In genomic region chr9:75197521-75197920, GRCh38 we compare ENCODE assay signal across 18 cellular contexts.
DNase-seq lines count a peak whose midpoint lies in the region; ATAC-seq and TF ChIP-seq lines count a peak whose summit lies in the region.
"Had no signal": no experiment of that assay in that cellular context is flagged by ENCODE, and none has a peak within 500 bp of the region (broad histone marks: within the 10 kb centered on the region; RNA-seq: fewer than 3 reads in every experiment).

No MANE protein-coding gene starts in this region.

- H3K9ac ChIP-seq in BLaER1 treated with 17β-estradiol and CSF1 and Interleukin-3, amounts not matched to agents 10 nM and 100 nM, result no peak overlapping the region
- H3K9ac ChIP-seq in H9 (ENCODE audit: extremely low read depth, insufficient read length, low read length), result no peak overlapping the region

- H3T11ph ChIP-seq in H9 (ENCODE audit: low read length), result no peak overlapping the region

- in situ Hi-C loops in astrocyte of the cerebellum (cut with HindIII; ENCODE audit: low sequenced_read_pairs), result no loop called here

- H4K20me1 ChIP-seq in BLaER1 treated with 17β-estradiol and CSF1 and Interleukin-3, amounts not matched to agents 10 nM and 100 nM, result no peaks in the 10 kb centered on the region
- no peaks in the 10 kb centered on the region for H4K20me1 ChIP-seq in H9 (ENCODE audit: control insufficient read depth, insufficient read depth, insufficient read length)

- H3K4me1 Mint-ChIP-seq in H9, result peaks cover 10% of the 10 kb centered on the region in 2 experiments
- H3K4me1 Mint-ChIP-seq in stimulated activated naive B cell treated with anti-CD40 and anti-IgM and Interleukin-4, amounts not matched to agents 10 μg/mL and 1 μg/mL and 100 μg/mL, for 72 hours, result peaks cover 0 to 4% of the 10 kb centered on the region in 2 donors

- peaks cover 0 to 15% (median 8%) of the 10 kb centered on the region in 10 experiments; a peak in 14 of 20 replicates for H3K4me1 ChIP-seq in BLaER1 treated with 17β-estradiol and CSF1 and Interleukin-3, amounts not matched to agents 10 nM and 100 nM
- H3K4me1 ChIP-seq in H9 (ENCODE audit: insufficient read depth, low read length), result no peaks in the 10 kb centered on the region
- H3K4me1 ChIP-seq: left ventricle myocardium inferior had no signal

- H2BK120ac ChIP-seq in H9 (ENCODE audit: low read depth, low read length, poor library complexity, severe bottlenecking), result no peak overlapping the region

- no peak overlapping the region for H2AFZ ChIP-seq in H9 (ENCODE audit: low read length)

- no peaks in the 10 kb centered on the region for H3K23me2 ChIP-seq in H9 (ENCODE audit: insufficient read length, low read depth, low read length, poor library complexity, severe bottlenecking)

- peaks cover 0 to 8% (median 0%) of the 10 kb centered on the region in 11 experiments; a peak in 3 of 22 replicates for H3K9me3 ChIP-seq in BLaER1 treated with 17β-estradiol and CSF1 and Interleukin-3, amounts not matched to agents 10 nM and 100 nM (replicated peaks in 1 of 11)
- H3K9me3 ChIP-seq in H9 (ENCODE audit: control insufficient read depth, low read depth, low read length), result no peaks in the 10 kb centered on the region
- H3K9me3 ChIP-seq: heart right ventricle, left ventricle myocardium inferior had no signal

- H3K27me3 ChIP-seq in BLaER1 treated with 17β-estradiol and CSF1 and Interleukin-3, amounts not matched to agents 10 nM and 100 nM, result no peaks in the 10 kb centered on the region
- H3K27me3 ChIP-seq in H9 (ENCODE audit: insufficient read depth, low read length), result no peaks in the 10 kb centered on the region
- H3K27me3 ChIP-seq in kidney epithelial cell (ENCODE audit: control insufficient read depth, insufficient read depth, low read length), result peaks cover 2% of the 10 kb centered on the region
- H3K27me3 ChIP-seq: heart right ventricle had no signal

- H4K91ac ChIP-seq in H9 (ENCODE audit: insufficient read length, low read depth, low read length), result no peak overlapping the region

- no peak overlapping the region for H4K8ac ChIP-seq in H9 (replicated peaks; ENCODE audit: insufficient read length, low read depth, low read length)

- H2BK20ac ChIP-seq in H9 (ENCODE audit: low read depth, low read length, poor library complexity, severe bottlenecking), result no peak overlapping the region

- H2BK12ac ChIP-seq in H9 (ENCODE audit: insufficient read length, low read depth, low read length), result no peak overlapping the region

- H2AK5ac ChIP-seq in H9 (ENCODE audit: insufficient read length, low read length), result no peak overlapping the region

- no peak overlapping the region for H3K14ac ChIP-seq in H9 (ENCODE audit: insufficient read depth, low read length)

- H2BK15ac ChIP-seq in H9 (ENCODE audit: low read depth, low read length), result no peak overlapping the region

- no peak overlapping the region for H3K18ac ChIP-seq in H9 (ENCODE audit: insufficient read length, low read depth, low read length)

- no peak for ATAC-seq in stimulated activated naive B cell treated with anti-CD40 and anti-IgM and Interleukin-4, amounts not matched to agents 10 μg/mL and 1 μg/mL and 100 μg/mL, for 72 hours (replicated peaks)
- ATAC-seq in GM21367 (IDR thresholded peaks at IDR 0.05; ENCODE audit: unreplicated experiment), result no peak
- ATAC-seq: activated naive CD4-positive, alpha-beta T cell treated with anti-CD3 and anti-CD28 coated beads, Interleukin-2, amount 50 U/mL, for 72 hours; natural killer cell had no signal

- no peak for DNase-seq in H9
- DNase-seq in astrocyte of the cerebellum (ENCODE audit: low read depth), result peak; percentile 11
- peak; percentile 60 for DNase-seq in kidney epithelial cell (ENCODE audit: low read depth)
- DNase-seq in NCI-H128 (lab: John Stamatoyannopoulos, UW; ENCODE audit: unreplicated experiment), result no peak
- no peak for DNase-seq in stimulated activated naive B cell treated with anti-CD40 and anti-IgM and Interleukin-4, amounts not matched to agents 10 μg/mL and 1 μg/mL and 100 μg/mL, for 72 hours
- DNase-seq in NCI-H774 (lab: John Stamatoyannopoulos, UW), result no peak
- DNase-seq: CD4-positive, alpha-beta memory T cell; cerebellar nuclear complex; heart right ventricle; left ventricle myocardium inferior; natural killer cell; NCI-H446 treated with DMSO at 0.1 percent for 48 hours; retina; stimulated activated CD4-positive, alpha-beta T cell treated with anti-CD3 and anti-CD28 coated beads, Interleukin-4, amount 100 ng/mL, for 1 hour; T-helper 1 cell had no signal

- H3K79me1 ChIP-seq in H9 (ENCODE audit: insufficient read depth, low read depth, low read length, poor library complexity, severe bottlenecking), result no peaks in the 10 kb centered on the region

- H3K4me2 ChIP-seq in BLaER1 treated with 17β-estradiol and CSF1 and Interleukin-3, amounts not matched to agents 10 nM and 100 nM, result peak overlapping the region in 8 of 11 experiments; percentile 2 to 32 (median 24); a peak in 9 of 22 replicates
- no peak overlapping the region for H3K4me2 ChIP-seq in H9 (ENCODE audit: insufficient read depth, insufficient read length, low read length)

- WGBS in H9 (ENCODE audit: extremely low coverage, insufficient read length, low lambda C conversion rate), result no CpG with 5 or more reads among the region's 4 CpGs

- no peak overlapping the region for H3K4ac ChIP-seq in H9 (ENCODE audit: low read depth, low read length)

- 0 out of 7 replicates have a peak overlapping the region, but pooled peaks of 2 of the 3 experiments have one; percentile 25 to 32 for H3K27ac Mint-ChIP-seq in H9
- no peak overlapping the region for H3K27ac Mint-ChIP-seq in stimulated activated naive B cell treated with anti-CD40 and anti-IgM and Interleukin-4, amounts not matched to agents 10 μg/mL and 1 μg/mL and 100 μg/mL, for 72 hours
- H3K27ac Mint-ChIP-seq: activated naive CD4-positive, alpha-beta T cell treated with anti-CD3 and anti-CD28 coated beads, Interleukin-2, amount 50 U/mL, for 72 hours; CD4-positive, alpha-beta memory T cell had no signal

- H4K5ac ChIP-seq in H9 (ENCODE audit: insufficient read length, low read depth, low read length), result no peak overlapping the region

- no peak overlapping the region for H3K4me3 ChIP-seq in BLaER1 treated with 17β-estradiol and CSF1 and Interleukin-3, amounts not matched to agents 10 nM and 100 nM
- H3K4me3 ChIP-seq in astrocyte of the cerebellum (ENCODE audit: low read depth, low read length) (no peak overlapping the region), kidney epithelial cell (ENCODE audit: low read depth, low read length) (no peak overlapping the region)
- H3K4me3 ChIP-seq: heart right ventricle, left ventricle myocardium inferior had no signal

- no peak overlapping the region for H3K56ac ChIP-seq in H9 (ENCODE audit: insufficient read length, low read depth, low read length)

- no peak overlapping the region for H2BK5ac ChIP-seq in H9 (ENCODE audit: insufficient read length, low read length)

- H3K36me3 Mint-ChIP-seq in H9 (ENCODE audit: insufficient read depth in 1 of 3, low read depth in 3 of 3), result no peaks in the 10 kb centered on the region; a peak in 1 of 7 replicates
- H3K36me3 Mint-ChIP-seq in stimulated activated naive B cell treated with anti-CD40 and anti-IgM and Interleukin-4, amounts not matched to agents 10 μg/mL and 1 μg/mL and 100 μg/mL, for 72 hours, result peaks cover 0 to 3% of the 10 kb centered on the region in 2 donors
- H3K36me3 Mint-ChIP-seq: activated naive CD4-positive, alpha-beta T cell treated with anti-CD3 and anti-CD28 coated beads, Interleukin-2, amount 50 U/mL, for 72 hours; natural killer cell had no signal

- H3K23ac ChIP-seq in H9 (ENCODE audit: insufficient read length, low read depth, low read length), result no peak overlapping the region

- no peak overlapping the region for H3K4me3 Mint-ChIP-seq in H9
- H3K4me3 Mint-ChIP-seq in stimulated activated naive B cell treated with anti-CD40 and anti-IgM and Interleukin-4, amounts not matched to agents 10 μg/mL and 1 μg/mL and 100 μg/mL, for 72 hours, result no peak overlapping the region
- H3K4me3 Mint-ChIP-seq: CD4-positive, alpha-beta memory T cell; natural killer cell had no signal

- no peaks in the 10 kb centered on the region for H3K9me3 Mint-ChIP-seq in H9
- no peaks in the 10 kb centered on the region for H3K9me3 Mint-ChIP-seq in stimulated activated naive B cell treated with anti-CD40 and anti-IgM and Interleukin-4, amounts not matched to agents 10 μg/mL and 1 μg/mL and 100 μg/mL, for 72 hours
- H3K9me3 Mint-ChIP-seq: activated naive CD4-positive, alpha-beta T cell treated with anti-CD3 and anti-CD28 coated beads, Interleukin-2, amount 50 U/mL, for 72 hours; natural killer cell had no signal

- H3K27ac ChIP-seq in BLaER1 treated with 17β-estradiol and CSF1 and Interleukin-3, amounts not matched to agents 10 nM and 100 nM, result no peak overlapping the region
- no peak overlapping the region for H3K27ac ChIP-seq in H9 (ENCODE audit: insufficient read length, low read depth, low read length)
- H3K27ac ChIP-seq: heart right ventricle, left ventricle myocardium inferior had no signal

- no peaks in the 10 kb centered on the region for H3K79me2 ChIP-seq in H9 (ENCODE audit: insufficient read depth, low read length)

- H3K27me3 Mint-ChIP-seq in H9 (ENCODE audit: low read depth), result no peaks in the 10 kb centered on the region; the same call in 1 of the 2 replicates
- peaks cover 0 to 5% of the 10 kb centered on the region in 2 donors for H3K27me3 Mint-ChIP-seq in stimulated activated naive B cell treated with anti-CD40 and anti-IgM and Interleukin-4, amounts not matched to agents 10 μg/mL and 1 μg/mL and 100 μg/mL, for 72 hours
- H3K27me3 Mint-ChIP-seq: CD4-positive, alpha-beta memory T cell had no signal

- TF ChIP-seq CTCF in H9 (conservative IDR thresholded peaks at IDR 0.05) (no peak), astrocyte of the cerebellum (IDR thresholded peaks at IDR 0.05; ENCODE audit: low read depth, low read length, missing control alignments) (no peak), kidney epithelial cell (IDR thresholded peaks at IDR 0.05; ENCODE audit: insufficient read depth, low read length, poor library complexity, severe bottlenecking) (no peak)

- peaks cover 0 to 7% (median 0%) of the 10 kb centered on the region in 11 experiments; a peak in 1 of 22 replicates for H3K36me3 ChIP-seq in BLaER1 treated with 17β-estradiol and CSF1 and Interleukin-3, amounts not matched to agents 10 nM and 100 nM
- no peaks in the 10 kb centered on the region for H3K36me3 ChIP-seq in kidney epithelial cell (ENCODE audit: control insufficient read depth, insufficient read depth, low read length)
- H3K36me3 ChIP-seq: heart right ventricle, left ventricle myocardium inferior had no signal

Comparison
In these comparisons a context has a peak if more than half of its experiments do, and no peak if none do; other contexts are left out.
1. DNase-seq: peak in astrocyte of the cerebellum (single experiment) and kidney epithelial cell (single experiment); none in H9 (single experiment), NCI-H128 (single experiment), stimulated activated naive B cell treated with anti-CD40 and anti-IgM and Interleukin-4, amounts not matched to agents 10 μg/mL and 1 μg/mL and 100 μg/mL, for 72 hours (single experiment) and NCI-H774 (single experiment).